ENCODE assay signal across 1 cellular context in genomic region chr2:31802711-31803110, GRCh38.
TF ChIP-seq lines count a peak whose summit lies in the region.

No MANE protein-coding gene starts in this region.

TF ChIP-seq in GM23338, 12 proteins besides CTCF, POLR2A, EP300 and RAD21 (continued from another document):
- TF ChIP-seq, protein P1, sequence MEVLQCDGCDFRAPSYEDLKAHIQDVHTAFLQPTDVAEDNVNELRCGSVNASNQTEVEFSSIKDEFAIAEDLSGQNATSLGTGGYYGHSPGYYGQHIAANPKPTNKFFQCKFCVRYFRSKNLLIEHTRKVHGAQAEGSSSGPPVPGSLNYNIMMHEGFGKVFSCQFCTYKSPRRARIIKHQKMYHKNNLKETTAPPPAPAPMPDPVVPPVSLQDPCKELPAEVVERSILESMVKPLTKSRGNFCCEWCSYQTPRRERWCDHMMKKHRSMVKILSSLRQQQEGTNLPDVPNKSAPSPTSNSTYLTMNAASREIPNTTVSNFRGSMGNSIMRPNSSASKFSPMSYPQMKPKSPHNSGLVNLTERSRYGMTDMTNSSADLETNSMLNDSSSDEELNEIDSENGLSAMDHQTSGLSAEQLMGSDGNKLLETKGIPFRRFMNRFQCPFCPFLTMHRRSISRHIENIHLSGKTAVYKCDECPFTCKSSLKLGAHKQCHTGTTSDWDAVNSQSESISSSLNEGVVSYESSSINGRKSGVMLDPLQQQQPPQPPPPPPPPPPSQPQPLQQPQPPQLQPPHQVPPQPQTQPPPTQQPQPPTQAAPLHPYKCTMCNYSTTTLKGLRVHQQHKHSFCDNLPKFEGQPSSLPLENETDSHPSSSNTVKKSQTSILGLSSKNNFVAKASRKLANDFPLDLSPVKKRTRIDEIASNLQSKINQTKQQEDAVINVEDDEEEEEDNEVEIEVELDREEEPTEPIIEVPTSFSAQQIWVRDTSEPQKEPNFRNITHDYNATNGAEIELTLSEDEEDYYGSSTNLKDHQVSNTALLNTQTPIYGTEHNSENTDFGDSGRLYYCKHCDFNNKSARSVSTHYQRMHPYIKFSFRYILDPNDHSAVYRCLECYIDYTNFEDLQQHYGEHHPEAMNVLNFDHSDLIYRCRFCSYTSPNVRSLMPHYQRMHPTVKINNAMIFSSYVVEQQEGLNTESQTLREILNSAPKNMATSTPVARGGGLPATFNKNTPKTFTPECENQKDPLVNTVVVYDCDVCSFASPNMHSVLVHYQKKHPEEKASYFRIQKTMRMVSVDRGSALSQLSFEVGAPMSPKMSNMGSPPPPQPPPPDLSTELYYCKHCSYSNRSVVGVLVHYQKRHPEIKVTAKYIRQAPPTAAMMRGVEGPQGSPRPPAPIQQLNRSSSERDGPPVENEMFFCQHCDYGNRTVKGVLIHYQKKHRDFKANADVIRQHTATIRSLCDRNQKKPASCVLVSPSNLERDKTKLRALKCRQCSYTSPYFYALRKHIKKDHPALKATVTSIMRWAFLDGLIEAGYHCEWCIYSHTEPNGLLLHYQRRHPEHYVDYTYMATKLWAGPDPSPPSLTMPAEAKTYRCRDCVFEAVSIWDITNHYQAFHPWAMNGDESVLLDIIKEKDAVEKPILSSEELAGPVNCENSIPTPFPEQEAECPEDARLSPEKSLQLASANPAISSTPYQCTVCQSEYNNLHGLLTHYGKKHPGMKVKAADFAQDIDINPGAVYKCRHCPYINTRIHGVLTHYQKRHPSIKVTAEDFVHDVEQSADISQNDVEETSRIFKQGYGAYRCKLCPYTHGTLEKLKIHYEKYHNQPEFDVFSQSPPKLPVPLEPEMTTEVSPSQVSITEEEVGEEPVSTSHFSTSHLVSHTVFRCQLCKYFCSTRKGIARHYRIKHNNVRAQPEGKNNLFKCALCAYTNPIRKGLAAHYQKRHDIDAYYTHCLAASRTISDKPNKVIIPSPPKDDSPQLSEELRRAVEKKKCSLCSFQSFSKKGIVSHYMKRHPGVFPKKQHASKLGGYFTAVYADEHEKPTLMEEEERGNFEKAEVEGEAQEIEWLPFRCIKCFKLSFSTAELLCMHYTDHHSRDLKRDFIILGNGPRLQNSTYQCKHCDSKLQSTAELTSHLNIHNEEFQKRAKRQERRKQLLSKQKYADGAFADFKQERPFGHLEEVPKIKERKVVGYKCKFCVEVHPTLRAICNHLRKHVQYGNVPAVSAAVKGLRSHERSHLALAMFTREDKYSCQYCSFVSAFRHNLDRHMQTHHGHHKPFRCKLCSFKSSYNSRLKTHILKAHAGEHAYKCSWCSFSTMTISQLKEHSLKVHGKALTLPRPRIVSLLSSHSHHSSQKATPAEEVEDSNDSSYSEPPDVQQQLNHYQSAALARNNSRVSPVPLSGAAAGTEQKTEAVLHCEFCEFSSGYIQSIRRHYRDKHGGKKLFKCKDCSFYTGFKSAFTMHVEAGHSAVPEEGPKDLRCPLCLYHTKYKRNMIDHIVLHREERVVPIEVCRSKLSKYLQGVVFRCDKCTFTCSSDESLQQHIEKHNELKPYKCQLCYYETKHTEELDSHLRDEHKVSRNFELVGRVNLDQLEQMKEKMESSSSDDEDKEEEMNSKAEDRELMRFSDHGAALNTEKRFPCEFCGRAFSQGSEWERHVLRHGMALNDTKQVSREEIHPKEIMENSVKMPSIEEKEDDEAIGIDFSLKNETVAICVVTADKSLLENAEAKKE (CRISPR knock-in tag; IDR thresholded peaks at IDR 0.05) = no peak
- TF ChIP-seq ZNF114 (CRISPR knock-in tag; IDR thresholded peaks at IDR 0.05) = no peak
- no peak for TF ChIP-seq CREB1 (CRISPR knock-in tag; IDR thresholded peaks at IDR 0.05; ENCODE audit: low read depth)
- no peak for TF ChIP-seq EZH2 (IDR thresholded peaks at IDR 0.05; ENCODE audit: low read depth, unreplicated experiment)
- TF ChIP-seq POLR2AphosphoS5 (IDR thresholded peaks at IDR 0.05; ENCODE audit: low read depth) = no peak
- TF ChIP-seq JUNB (IDR thresholded peaks at IDR 0.05; ENCODE audit: unreplicated experiment) = no peak
- TF ChIP-seq ZNF331 (CRISPR knock-in tag; IDR thresholded peaks at IDR 0.05; ENCODE audit: low read depth) = no peak
- TF ChIP-seq NANOG (IDR thresholded peaks at IDR 0.05; ENCODE audit: borderline replicate concordance) = no peak
- TF ChIP-seq, protein P2, sequence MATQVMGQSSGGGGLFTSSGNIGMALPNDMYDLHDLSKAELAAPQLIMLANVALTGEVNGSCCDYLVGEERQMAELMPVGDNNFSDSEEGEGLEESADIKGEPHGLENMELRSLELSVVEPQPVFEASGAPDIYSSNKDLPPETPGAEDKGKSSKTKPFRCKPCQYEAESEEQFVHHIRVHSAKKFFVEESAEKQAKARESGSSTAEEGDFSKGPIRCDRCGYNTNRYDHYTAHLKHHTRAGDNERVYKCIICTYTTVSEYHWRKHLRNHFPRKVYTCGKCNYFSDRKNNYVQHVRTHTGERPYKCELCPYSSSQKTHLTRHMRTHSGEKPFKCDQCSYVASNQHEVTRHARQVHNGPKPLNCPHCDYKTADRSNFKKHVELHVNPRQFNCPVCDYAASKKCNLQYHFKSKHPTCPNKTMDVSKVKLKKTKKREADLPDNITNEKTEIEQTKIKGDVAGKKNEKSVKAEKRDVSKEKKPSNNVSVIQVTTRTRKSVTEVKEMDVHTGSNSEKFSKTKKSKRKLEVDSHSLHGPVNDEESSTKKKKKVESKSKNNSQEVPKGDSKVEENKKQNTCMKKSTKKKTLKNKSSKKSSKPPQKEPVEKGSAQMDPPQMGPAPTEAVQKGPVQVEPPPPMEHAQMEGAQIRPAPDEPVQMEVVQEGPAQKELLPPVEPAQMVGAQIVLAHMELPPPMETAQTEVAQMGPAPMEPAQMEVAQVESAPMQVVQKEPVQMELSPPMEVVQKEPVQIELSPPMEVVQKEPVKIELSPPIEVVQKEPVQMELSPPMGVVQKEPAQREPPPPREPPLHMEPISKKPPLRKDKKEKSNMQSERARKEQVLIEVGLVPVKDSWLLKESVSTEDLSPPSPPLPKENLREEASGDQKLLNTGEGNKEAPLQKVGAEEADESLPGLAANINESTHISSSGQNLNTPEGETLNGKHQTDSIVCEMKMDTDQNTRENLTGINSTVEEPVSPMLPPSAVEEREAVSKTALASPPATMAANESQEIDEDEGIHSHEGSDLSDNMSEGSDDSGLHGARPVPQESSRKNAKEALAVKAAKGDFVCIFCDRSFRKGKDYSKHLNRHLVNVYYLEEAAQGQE (IDR thresholded peaks at IDR 0.05; ENCODE audit: unreplicated experiment) = no peak
